ENCODE assay signal across 22 cellular contexts in genomic region chr15:95829062-95829461, GRCh38.
DNase-seq lines count a peak whose midpoint lies in the region; ATAC-seq, FAIRE-seq and TF ChIP-seq lines count a peak whose summit lies in the region.
"Had no signal": no experiment of that assay in that cellular context is flagged by ENCODE, and none has a peak within 500 bp of the region (broad histone marks: within the 10 kb centered on the region; RNA-seq: fewer than 3 reads in every experiment).

No MANE protein-coding gene starts in this region.

- 87% methylated on average over 5 of the region's 5 CpGs for WGBS in K562 (ENCODE audit: insufficient coverage, low coverage, missing lambda C conversion rate)

- no peak overlapping the region for H3K9ac ChIP-seq in MM.1S (ENCODE audit: low read length)
- no peak overlapping the region for H3K9ac ChIP-seq in K562 (ENCODE audit: insufficient read depth in 1 of 2, low read depth in 2 of 2, low read length in 2 of 2)

- intact Hi-C loops in K562 (cut with micrococcal nuclease), result no loop called here

- H3K36me3 ChIP-seq in MM.1S (replicated peaks; ENCODE audit: insufficient read depth, low read length), result no peaks in the 10 kb centered on the region
- peaks cover 35% of the 10 kb centered on the region for H3K36me3 ChIP-seq in K562 (ENCODE audit: control insufficient read depth, insufficient read depth, low read length)
- H3K36me3 ChIP-seq: BE2C had no signal

- peak overlapping the region; percentile 27 for H3K27ac Mint-ChIP-seq in type B pancreatic cell
- H3K27ac Mint-ChIP-seq: CD4-positive, alpha-beta T cell; H9; T-helper 1 cell treated with Interleukin-12 subunit alpha and Interleukin-12 subunit beta and Interleukin-4 antibody, amounts not matched to agents 30 μg/mL and 1 μg/mL, for 36 hours had no signal

- no TSS peak for BruUV-seq in K562 (replicated peaks; lab: Mats Ljungman, UMichigan)

- peaks cover 1% of the 10 kb centered on the region for H3K36me3 Mint-ChIP-seq in type B pancreatic cell

- peak; percentile 24 for DNase-seq in NCI-H2171 treated with DMSO at 0.1 percent for 48 hours (lab: John Stamatoyannopoulos, UW)
- DNase-seq in NCI-H2171 (lab: John Stamatoyannopoulos, UW), result no peak
- DNase-seq in MM.1S, result no peak
- DNase-seq in K562 (ENCODE audit: extremely low read depth in 1 of 4, low spot score in 3 of 4), result no peak
- no peak for DNase-seq in type B pancreatic cell (ENCODE audit: extremely low spot score, unreplicated experiment)
- DNase-seq in NCI-H2107 (lab: John Stamatoyannopoulos, UW), result no peak
- DNase-seq in stimulated activated CD4-positive, alpha-beta T cell treated with anti-CD3 and anti-CD28 coated beads, Interleukin-15, amount 100 ng/mL, for 24 hours, result no peak
- no peak for DNase-seq in stimulated activated CD4-positive, alpha-beta T cell treated with anti-CD3 and anti-CD28 coated beads, Interleukin-4, amount 100 ng/mL, for 1 hour
- DNase-seq: BE2C; Calu3; CD4-positive, alpha-beta T cell; DMS79; H9; NCI-H1436; NCI-H2029 treated with DMSO at 0.1 percent for 48 hours; NCI-H2227 treated with DMSO at 0.1 percent for 48 hours had no signal

- no peaks in the 10 kb centered on the region for H3K27me3 Mint-ChIP-seq in type B pancreatic cell
- H3K27me3 Mint-ChIP-seq: CD4-positive, alpha-beta T cell had no signal

- H3K4me1 ChIP-seq in MM.1S (ENCODE audit: low read length) (no peaks in the 10 kb centered on the region), K562 (replicated peaks in 1 of 2; ENCODE audit: control insufficient read depth in 2 of 2, insufficient read depth in 2 of 2, low read length in 2 of 2) (no peaks in the 10 kb centered on the region)
- H3K4me1 ChIP-seq: BE2C had no signal

- POLR2A ChIA-PET in K562 (lab: Yijun Ruan, JAX), result interaction anchor here (0.7 kb wide), 1 partner anchor 14 kb away, joined by 3 read pairs; no protein-coding TSS in a partner anchor

- H2AFZ ChIP-seq in MM.1S (ENCODE audit: low read length) (no peak overlapping the region), K562 (ENCODE audit: low read depth, low read length) (no peak overlapping the region)

- H3K27ac ChIP-seq in MM.1S (ENCODE audit: low read length), result no peak overlapping the region
- no peak overlapping the region for H3K27ac ChIP-seq in K562 (ENCODE audit: extremely low read depth, low read depth, low read length)
- H3K27ac ChIP-seq: 22Rv1, HL-60, RWPE1 had no signal

- no peak for TF ChIP-seq RAD21 in K562 (CRISPR knock-in tag; conservative IDR thresholded peaks at IDR 0.05 in 1 of 2, IDR thresholded peaks at IDR 0.05 in 1 of 2)

- H3K4me2 ChIP-seq in MM.1S (ENCODE audit: low read depth, low read length) (no peak overlapping the region), K562 (ENCODE audit: insufficient read depth, low read length) (no peak overlapping the region)

- H3K79me2 ChIP-seq in MM.1S (ENCODE audit: low read length) (no peaks in the 10 kb centered on the region), K562 (ENCODE audit: control insufficient read depth, insufficient read depth, low read length) (no peaks in the 10 kb centered on the region)

- H3K9me2 ChIP-seq in MM.1S (replicated peaks; ENCODE audit: insufficient read depth, low read length), result no peaks in the 10 kb centered on the region

- H3K9me3 ChIP-seq in MM.1S (replicated peaks; ENCODE audit: insufficient read depth, low read length) (no peaks in the 10 kb centered on the region), K562 (replicated peaks; ENCODE audit: control insufficient read depth, insufficient read depth, low read depth, low read length) (no peaks in the 10 kb centered on the region)
- H3K9me3 ChIP-seq: BE2C had no signal

- 0 out of 2 replicates have a peak, but pooled peaks have one; percentile 7 for TF ChIP-seq CTCF in MM.1S (IDR thresholded peaks at IDR 0.05; ENCODE audit: low read length)
- no peak for TF ChIP-seq CTCF in K562 (IDR thresholded peaks at IDR 0.05 in 2 of 3, conservative IDR thresholded peaks at IDR 0.05 in 1 of 3; ENCODE audit: insufficient read depth in 2 of 3, low read depth in 1 of 3, low read length in 3 of 3)
- no peak for TF ChIP-seq CTCF in type B pancreatic cell (conservative IDR thresholded peaks at IDR 0.05)

- CTCF ChIA-PET in K562 (lab: Yijun Ruan, JAX; ENCODE audit: low intra/inter-chr PET ratio), result no interaction called here

- FAIRE-seq in K562 (lab: Jason Lieb, UNC), result no peak
- FAIRE-seq: GM18507, HTR-8/SVneo had no signal

- H3K4me3 ChIP-seq in MM.1S (ENCODE audit: low read length), result no peak overlapping the region
- no peak overlapping the region for H3K4me3 ChIP-seq in K562

- TF ChIP-seq POLR2A in K562 (conservative IDR thresholded peaks at IDR 0.05), result no peak

- peak overlapping the region; percentile 20 for H3K4me3 Mint-ChIP-seq in type B pancreatic cell
- H3K4me3 Mint-ChIP-seq: CD4-positive, alpha-beta T cell; H9; T-helper 1 cell treated with Interleukin-12 subunit alpha and Interleukin-12 subunit beta and Interleukin-4 antibody, amounts not matched to agents 30 μg/mL and 1 μg/mL, for 36 hours had no signal

- no peaks in the 10 kb centered on the region for H3K9me3 Mint-ChIP-seq in type B pancreatic cell
- H3K9me3 Mint-ChIP-seq: CD4-positive, alpha-beta T cell; T-helper 1 cell treated with Interleukin-12 subunit alpha and Interleukin-12 subunit beta and Interleukin-4 antibody, amounts not matched to agents 30 μg/mL and 1 μg/mL, for 36 hours had no signal

- H3K27me3 ChIP-seq in MM.1S (replicated peaks; ENCODE audit: insufficient read depth, low read length) (no peaks in the 10 kb centered on the region), K562 (ENCODE audit: control insufficient read depth in 2 of 2, insufficient read depth in 2 of 2, low read length in 2 of 2) (no peaks in the 10 kb centered on the region)
- H3K27me3 ChIP-seq: BE2C had no signal

- ATAC-seq in K562, result no peak

- TF ChIP-seq EP300 in K562 (IDR thresholded peaks at IDR 0.05; ENCODE audit: low read length), result no peak

- H3K4me1 Mint-ChIP-seq in type B pancreatic cell (ENCODE audit: unreplicated experiment), result peaks cover 23% of the 10 kb centered on the region

- in situ Hi-C loops in K562 (cut with MboI), result no loop called here

- no peaks in the 10 kb centered on the region for H3F3A ChIP-seq in MM.1S (ENCODE audit: insufficient read depth, low read length)

- no peaks in the 10 kb centered on the region for H3K9me1 ChIP-seq in K562 (ENCODE audit: control insufficient read depth, insufficient read depth, low read length)

- H4K20me1 ChIP-seq in MM.1S (ENCODE audit: insufficient read depth, low read length), result no peaks in the 10 kb centered on the region
- no peaks in the 10 kb centered on the region for H4K20me1 ChIP-seq in K562 (replicated peaks; ENCODE audit: control insufficient read depth, insufficient read depth, low read length)

TF ChIP-seq in K562, 482 proteins besides CTCF, POLR2A, EP300 and RAD21:
- no peak for TF ChIP-seq NFE2 (IDR thresholded peaks at IDR 0.05; ENCODE audit: low read depth)
- no peak for TF ChIP-seq FOXM1 (IDR thresholded peaks at IDR 0.05; ENCODE audit: low read depth)
- TF ChIP-seq FOXM1 (CRISPR knock-in tag; IDR thresholded peaks at IDR 0.05; ENCODE audit: low read depth), result no peak
- no peak for TF ChIP-seq FOXK1 (CRISPR knock-in tag; IDR thresholded peaks at IDR 0.05; ENCODE audit: borderline replicate concordance)
- peak; percentile 52 for TF ChIP-seq ZNF316 (IDR thresholded peaks at IDR 0.05)
TF ChIP-seq in K562: peak in this region for 1.
